ENCODE assay signal across 8 cellular contexts in the genomic region with DNA sequence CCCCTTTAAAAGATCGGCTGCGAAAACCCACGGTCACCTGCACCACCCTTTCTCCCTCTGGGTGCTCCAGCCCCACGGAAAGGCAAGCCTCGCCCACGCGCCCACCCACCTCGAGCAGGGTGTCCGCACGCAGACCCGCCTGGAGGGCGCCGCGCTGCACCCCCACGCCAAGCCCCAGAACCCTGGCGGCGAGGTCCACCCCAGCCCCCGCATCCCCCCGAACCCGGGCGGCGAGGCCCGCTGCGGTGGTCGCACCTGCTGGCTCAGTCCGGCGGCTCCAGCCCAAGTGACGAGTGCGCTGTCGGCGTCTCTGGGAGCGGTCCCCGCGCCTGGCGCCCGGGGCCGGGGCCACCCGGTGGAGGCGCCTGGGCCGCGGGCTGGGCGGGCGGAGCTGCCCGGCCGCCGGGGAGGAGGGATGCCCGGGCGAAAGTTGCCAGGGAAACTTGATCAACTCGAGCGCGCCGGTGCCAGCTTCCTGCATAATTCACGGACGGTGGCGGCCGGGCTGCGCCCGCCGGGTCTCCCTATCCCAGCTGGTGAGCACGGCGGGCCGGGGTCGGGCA. TPM values are rescaled to one million over a fixed set of nuclear protein-coding genes. Genes with fewer than 3 reads are reported as not detected.
A peak's percentile ranks its signal among the peaks of the same experiment; 100 is the strongest.
DNase-seq lines count a peak whose midpoint lies in the region; ATAC-seq, FAIRE-seq and TF ChIP-seq lines count a peak whose summit lies in the region.

No MANE protein-coding gene starts in this region.

- no peaks in the 10 kb centered on the region for H3K9me3 ChIP-seq in Caco-2
- no peaks in the 10 kb centered on the region for H3K9me3 ChIP-seq in neural progenitor cell (ENCODE audit: low read depth)

- H3K4me2 ChIP-seq in neural progenitor cell = peak overlapping the region; percentile 90

- H3K4me1 ChIP-seq in Caco-2 (peaks cover 47% of the 10 kb centered on the region), neural progenitor cell (peaks cover 30% of the 10 kb centered on the region)

- H4K20me1 ChIP-seq in neural progenitor cell (ENCODE audit: low read depth) = peaks cover 25% of the 10 kb centered on the region

- no peak for FAIRE-seq in GM12892 (lab: Jason Lieb, UNC)

- no peaks in the 10 kb centered on the region for H3K9me3 Mint-ChIP-seq in Caco-2 (ENCODE audit: unreplicated experiment)
- H3K9me3 Mint-ChIP-seq in neural progenitor cell = peaks cover 2% of the 10 kb centered on the region
- H3K9me3 Mint-ChIP-seq in activated CD8-positive, alpha-beta T cell treated with anti-CD3 and anti-CD28 coated beads, Interleukin-2, amount 10 ng/mL, durations not matched to agents 7 days and 5 days (ENCODE audit: insufficient read depth) = no peaks in the 10 kb centered on the region

- TF ChIP-seq CTCF in Caco-2 (IDR thresholded peaks at IDR 0.05; ENCODE audit: insufficient read depth in 1 of 2, low read depth in 1 of 2, low read length in 1 of 2, severe bottlenecking in 1 of 2, unreplicated experiment in 1 of 2) = no peak
- no peak for TF ChIP-seq CTCF in neural progenitor cell (IDR thresholded peaks at IDR 0.05)

- TF ChIP-seq POLR2A in GM12892 (IDR thresholded peaks at IDR 0.05; ENCODE audit: low read depth, low read length) = no peak

- peaks cover 54% of the 10 kb centered on the region for H3K4me1 Mint-ChIP-seq in Caco-2 (ENCODE audit: low read depth, unreplicated experiment)
- peaks cover 30% of the 10 kb centered on the region for H3K4me1 Mint-ChIP-seq in neural progenitor cell
- no peaks in the 10 kb centered on the region for H3K4me1 Mint-ChIP-seq in activated CD8-positive, alpha-beta T cell treated with anti-CD3 and anti-CD28 coated beads, Interleukin-2, amount 10 ng/mL, durations not matched to agents 7 days and 5 days (ENCODE audit: low read depth)

- CTCF ChIA-PET in Caco-2 (lab: Charles Lee) = interaction anchor here (0.6 to 3.3 kb wide), 12 partner anchors 10 to 202 kb away, joined by 3 to 25 read pairs (median 4); a partner anchor contains a TSS
- CTCF ChIA-PET in activated CD8-positive, alpha-beta T cell treated with anti-CD3 and anti-CD28 coated beads, Interleukin-2, amount 10 ng/mL, durations not matched to agents 7 days and 5 days (lab: Charles Lee) = no interaction called here

- H3K4me3 ChIP-seq in Caco-2 (ENCODE audit: low read depth, low read length) (peak overlapping the region; percentile 67), neural progenitor cell (peak overlapping the region; percentile 63)

- H3K27me3 Mint-ChIP-seq in Caco-2 (ENCODE audit: insufficient read depth, unreplicated experiment) = no peaks in the 10 kb centered on the region
- H3K27me3 Mint-ChIP-seq in neural progenitor cell (ENCODE audit: insufficient read depth, low read depth) = peaks cover 56% of the 10 kb centered on the region
- H3K27me3 Mint-ChIP-seq in activated CD8-positive, alpha-beta T cell treated with anti-CD3 and anti-CD28 coated beads, Interleukin-2, amount 10 ng/mL, durations not matched to agents 7 days and 5 days (ENCODE audit: low read depth) = peaks cover 37% of the 10 kb centered on the region

- peak overlapping the region; percentile 83 for H3K4me3 Mint-ChIP-seq in Caco-2 (ENCODE audit: unreplicated experiment)
- peak overlapping the region; percentile 75 for H3K4me3 Mint-ChIP-seq in neural progenitor cell
- no peak overlapping the region for H3K4me3 Mint-ChIP-seq in activated CD8-positive, alpha-beta T cell treated with anti-CD3 and anti-CD28 coated beads, Interleukin-2, amount 10 ng/mL, durations not matched to agents 7 days and 5 days

- H3K36me3 Mint-ChIP-seq in Caco-2 (ENCODE audit: insufficient read depth, unreplicated experiment) (peaks cover 56% of the 10 kb centered on the region), neural progenitor cell (no peaks in the 10 kb centered on the region)
- H3K36me3 Mint-ChIP-seq in activated CD8-positive, alpha-beta T cell treated with anti-CD3 and anti-CD28 coated beads, Interleukin-2, amount 10 ng/mL, durations not matched to agents 7 days and 5 days (ENCODE audit: low read depth) = no peaks in the 10 kb centered on the region

- no peak overlapping the region for H2AFZ ChIP-seq in neural progenitor cell (replicated peaks)

- ATAC-seq in esophagus mucosa = peak; percentile 4
- no peak for ATAC-seq in activated CD8-positive, alpha-beta T cell treated with anti-CD3 and anti-CD28 coated beads, Interleukin-2, amount 10 ng/mL, durations not matched to agents 7 days and 5 days

- H3K27me3 ChIP-seq in Caco-2 (replicated peaks; ENCODE audit: control insufficient read depth, insufficient read depth, low read length) = no peaks in the 10 kb centered on the region
- peaks cover 81% of the 10 kb centered on the region for H3K27me3 ChIP-seq in neural progenitor cell

- POLR2A ChIA-PET in Caco-2 (lab: Charles Lee) = interaction anchor here (3.1 kb wide), 2 partner anchors 32 to 48 kb away, joined by 12 to 86 read pairs; no protein-coding TSS in a partner anchor
- POLR2A ChIA-PET in activated CD8-positive, alpha-beta T cell treated with anti-CD3 and anti-CD28 coated beads, Interleukin-2, amount 10 ng/mL, durations not matched to agents 7 days and 5 days (lab: Charles Lee) = no interaction called here

- intact Hi-C loops in Caco-2 (cut with micrococcal nuclease; ENCODE audit: unreplicated experiment) = loop anchor here (5.0 kb wide), 2 partner anchors 69 to 201 kb away; a partner anchor contains a TSS

- no peaks in the 10 kb centered on the region for H3K79me2 ChIP-seq in neural progenitor cell (ENCODE audit: low read depth)

- no TSS peak for BruUV-seq in Caco-2 (replicated peaks; lab: Mats Ljungman, UMichigan)

- peaks cover 38% of the 10 kb centered on the region for H3F3A ChIP-seq in neural progenitor cell (ENCODE audit: low read depth)

- H3K36me3 ChIP-seq in Caco-2 (ENCODE audit: control insufficient read depth, insufficient read depth, low read length) = no peaks in the 10 kb centered on the region; the same call in 1 of the 2 replicates
- no peaks in the 10 kb centered on the region for H3K36me3 ChIP-seq in neural progenitor cell

- H3K27ac Mint-ChIP-seq in Caco-2 (ENCODE audit: unreplicated experiment) = peak overlapping the region; percentile 82
- H3K27ac Mint-ChIP-seq in neural progenitor cell = no peak overlapping the region
- no peak overlapping the region for H3K27ac Mint-ChIP-seq in activated CD8-positive, alpha-beta T cell treated with anti-CD3 and anti-CD28 coated beads, Interleukin-2, amount 10 ng/mL, durations not matched to agents 7 days and 5 days

- no peak overlapping the region for H3K27ac ChIP-seq in neural progenitor cell

- H3K9ac ChIP-seq in neural progenitor cell = no peak overlapping the region

- peak in 1 of 2 experiments; percentile 41 for DNase-seq in Caco-2
- DNase-seq in NCI-H1092 treated with DMSO at 0.1 percent for 48 hours (lab: John Stamatoyannopoulos, UW) = peak; percentile 43
- peak; percentile 60 for DNase-seq in neural progenitor cell (ENCODE audit: low spot score)
- no peak for DNase-seq in NOMO-1 treated with DMSO at 0.1 percent for 48 hours (lab: John Stamatoyannopoulos, UW; ENCODE audit: unreplicated experiment)
- DNase-seq in COLO829 (ENCODE audit: low spot score) = no peak
- DNase-seq in GM12892 (ENCODE audit: insufficient read length) = no peak
- DNase-seq in activated CD8-positive, alpha-beta T cell treated with anti-CD3 and anti-CD28 coated beads, Interleukin-2, amount 10 ng/mL, durations not matched to agents 7 days and 5 days = no peak

RNA-seq across cellular contexts. Expression of a gene that starts 1.1 kb away (rescaled TPM):
- total RNA-seq in Caco-2 (2022) (175 and 177 TPM in 2 replicates), esophagus mucosa (2.5 TPM), neural progenitor cell (ENCODE audit: low replicate concordance) (8.1 TPM in 2 replicates)
- polyA plus RNA-seq in GM12892 (2012; ENCODE audit: missing spikeins) = 0.19 TPM
- not detected for total RNA-seq in activated CD8-positive, alpha-beta T cell treated with anti-CD3 and anti-CD28 coated beads, Interleukin-2, amount 10 ng/mL, durations not matched to agents 7 days and 5 days

Comparison
In these comparisons a context has a peak if more than half of its experiments do, and no peak if none do; other contexts are left out.
1. DNase-seq: peak in NCI-H1092 treated with DMSO at 0.1 percent for 48 hours (single experiment) and neural progenitor cell (single experiment); none in NOMO-1 treated with DMSO at 0.1 percent for 48 hours (single experiment), COLO829 (single experiment), GM12892 (single experiment) and activated CD8-positive, alpha-beta T cell treated with anti-CD3 and anti-CD28 coated beads, Interleukin-2, amount 10 ng/mL, durations not matched to agents 7 days and 5 days (single experiment).
2. RNA of a gene that starts 1.1 kb away (total RNA-seq): 175 to 177 TPM in Caco-2; 8.1 TPM in neural progenitor cell, 2.5 TPM in esophagus mucosa (single experiment) and not detected in activated CD8-positive, alpha-beta T cell treated with anti-CD3 and anti-CD28 coated beads, Interleukin-2, amount 10 ng/mL, durations not matched to agents 7 days and 5 days; every median in the first group is over 10 times any median in the second.